1 cellular context compared by ENCODE assay signal in the genomic region with DNA sequence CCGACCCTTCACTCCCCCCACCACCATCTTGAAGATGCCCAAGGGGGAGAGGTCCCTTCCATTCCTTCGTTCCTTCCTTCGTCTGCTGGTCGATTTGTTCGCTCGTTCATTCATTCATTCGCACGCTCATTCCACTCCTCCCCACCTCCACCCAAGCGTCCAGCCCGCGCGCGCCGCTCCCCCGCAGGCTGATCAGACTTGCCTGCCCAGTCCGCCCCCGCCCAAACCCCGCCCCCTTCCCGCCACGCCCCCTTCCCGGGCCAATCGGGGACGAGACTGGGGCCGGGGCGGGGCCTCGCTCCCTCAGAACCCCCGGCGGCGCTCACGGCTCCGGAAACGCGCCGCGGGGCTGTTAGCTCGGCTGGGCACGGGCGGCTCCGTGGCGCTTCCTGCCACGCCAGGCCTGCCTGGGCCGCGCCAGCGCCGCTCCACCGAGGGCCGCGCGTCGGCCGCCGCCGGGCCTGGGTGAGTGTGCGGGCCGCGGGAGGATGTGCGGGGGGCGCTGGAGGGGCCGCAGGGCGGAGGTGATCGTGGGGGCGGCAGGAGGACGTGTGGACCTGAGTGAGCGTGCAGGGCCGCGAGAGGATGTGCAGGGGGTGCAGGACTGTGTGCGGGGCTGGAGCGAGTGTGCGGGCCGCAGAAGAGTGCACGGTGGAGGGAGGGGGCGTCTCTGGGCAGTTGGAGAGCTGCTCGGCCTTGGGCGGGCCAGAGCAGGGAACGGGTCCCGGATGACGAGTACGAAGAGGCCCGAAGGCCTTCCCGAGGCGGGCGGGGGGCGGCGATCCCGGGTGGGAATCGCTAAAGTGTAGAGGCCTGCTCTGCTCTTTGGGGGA.
TF ChIP-seq lines count a peak whose summit lies in the region.

A gene with protein sequence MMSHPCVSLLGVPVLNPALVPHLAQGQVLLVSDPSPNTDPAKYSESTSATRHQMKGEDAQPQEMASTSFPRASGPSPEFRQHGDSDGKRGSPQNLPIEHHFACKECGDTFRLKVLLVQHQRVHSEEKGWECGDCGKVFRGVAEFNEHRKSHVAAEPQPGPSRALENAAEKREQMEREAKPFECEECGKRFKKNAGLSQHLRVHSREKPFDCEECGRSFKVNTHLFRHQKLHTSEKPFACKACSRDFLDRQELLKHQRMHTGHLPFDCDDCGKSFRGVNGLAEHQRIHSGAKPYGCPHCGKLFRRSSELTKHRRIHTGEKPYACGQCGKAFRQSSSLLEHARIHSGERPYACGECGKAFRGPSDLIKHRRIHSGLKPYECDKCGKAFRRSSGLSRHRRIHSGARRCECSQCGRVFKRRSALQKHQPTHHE (plus strand): TSS at position 333 of the 833 bp plus-strand sequence. CDS start 2,527 bp downstream, outside the sequence.

TF ChIP-seq in K562, 482 proteins besides CTCF, POLR2A, EP300 and RAD21 (continued from another document and continues in another):
- TF ChIP-seq, protein P1, sequence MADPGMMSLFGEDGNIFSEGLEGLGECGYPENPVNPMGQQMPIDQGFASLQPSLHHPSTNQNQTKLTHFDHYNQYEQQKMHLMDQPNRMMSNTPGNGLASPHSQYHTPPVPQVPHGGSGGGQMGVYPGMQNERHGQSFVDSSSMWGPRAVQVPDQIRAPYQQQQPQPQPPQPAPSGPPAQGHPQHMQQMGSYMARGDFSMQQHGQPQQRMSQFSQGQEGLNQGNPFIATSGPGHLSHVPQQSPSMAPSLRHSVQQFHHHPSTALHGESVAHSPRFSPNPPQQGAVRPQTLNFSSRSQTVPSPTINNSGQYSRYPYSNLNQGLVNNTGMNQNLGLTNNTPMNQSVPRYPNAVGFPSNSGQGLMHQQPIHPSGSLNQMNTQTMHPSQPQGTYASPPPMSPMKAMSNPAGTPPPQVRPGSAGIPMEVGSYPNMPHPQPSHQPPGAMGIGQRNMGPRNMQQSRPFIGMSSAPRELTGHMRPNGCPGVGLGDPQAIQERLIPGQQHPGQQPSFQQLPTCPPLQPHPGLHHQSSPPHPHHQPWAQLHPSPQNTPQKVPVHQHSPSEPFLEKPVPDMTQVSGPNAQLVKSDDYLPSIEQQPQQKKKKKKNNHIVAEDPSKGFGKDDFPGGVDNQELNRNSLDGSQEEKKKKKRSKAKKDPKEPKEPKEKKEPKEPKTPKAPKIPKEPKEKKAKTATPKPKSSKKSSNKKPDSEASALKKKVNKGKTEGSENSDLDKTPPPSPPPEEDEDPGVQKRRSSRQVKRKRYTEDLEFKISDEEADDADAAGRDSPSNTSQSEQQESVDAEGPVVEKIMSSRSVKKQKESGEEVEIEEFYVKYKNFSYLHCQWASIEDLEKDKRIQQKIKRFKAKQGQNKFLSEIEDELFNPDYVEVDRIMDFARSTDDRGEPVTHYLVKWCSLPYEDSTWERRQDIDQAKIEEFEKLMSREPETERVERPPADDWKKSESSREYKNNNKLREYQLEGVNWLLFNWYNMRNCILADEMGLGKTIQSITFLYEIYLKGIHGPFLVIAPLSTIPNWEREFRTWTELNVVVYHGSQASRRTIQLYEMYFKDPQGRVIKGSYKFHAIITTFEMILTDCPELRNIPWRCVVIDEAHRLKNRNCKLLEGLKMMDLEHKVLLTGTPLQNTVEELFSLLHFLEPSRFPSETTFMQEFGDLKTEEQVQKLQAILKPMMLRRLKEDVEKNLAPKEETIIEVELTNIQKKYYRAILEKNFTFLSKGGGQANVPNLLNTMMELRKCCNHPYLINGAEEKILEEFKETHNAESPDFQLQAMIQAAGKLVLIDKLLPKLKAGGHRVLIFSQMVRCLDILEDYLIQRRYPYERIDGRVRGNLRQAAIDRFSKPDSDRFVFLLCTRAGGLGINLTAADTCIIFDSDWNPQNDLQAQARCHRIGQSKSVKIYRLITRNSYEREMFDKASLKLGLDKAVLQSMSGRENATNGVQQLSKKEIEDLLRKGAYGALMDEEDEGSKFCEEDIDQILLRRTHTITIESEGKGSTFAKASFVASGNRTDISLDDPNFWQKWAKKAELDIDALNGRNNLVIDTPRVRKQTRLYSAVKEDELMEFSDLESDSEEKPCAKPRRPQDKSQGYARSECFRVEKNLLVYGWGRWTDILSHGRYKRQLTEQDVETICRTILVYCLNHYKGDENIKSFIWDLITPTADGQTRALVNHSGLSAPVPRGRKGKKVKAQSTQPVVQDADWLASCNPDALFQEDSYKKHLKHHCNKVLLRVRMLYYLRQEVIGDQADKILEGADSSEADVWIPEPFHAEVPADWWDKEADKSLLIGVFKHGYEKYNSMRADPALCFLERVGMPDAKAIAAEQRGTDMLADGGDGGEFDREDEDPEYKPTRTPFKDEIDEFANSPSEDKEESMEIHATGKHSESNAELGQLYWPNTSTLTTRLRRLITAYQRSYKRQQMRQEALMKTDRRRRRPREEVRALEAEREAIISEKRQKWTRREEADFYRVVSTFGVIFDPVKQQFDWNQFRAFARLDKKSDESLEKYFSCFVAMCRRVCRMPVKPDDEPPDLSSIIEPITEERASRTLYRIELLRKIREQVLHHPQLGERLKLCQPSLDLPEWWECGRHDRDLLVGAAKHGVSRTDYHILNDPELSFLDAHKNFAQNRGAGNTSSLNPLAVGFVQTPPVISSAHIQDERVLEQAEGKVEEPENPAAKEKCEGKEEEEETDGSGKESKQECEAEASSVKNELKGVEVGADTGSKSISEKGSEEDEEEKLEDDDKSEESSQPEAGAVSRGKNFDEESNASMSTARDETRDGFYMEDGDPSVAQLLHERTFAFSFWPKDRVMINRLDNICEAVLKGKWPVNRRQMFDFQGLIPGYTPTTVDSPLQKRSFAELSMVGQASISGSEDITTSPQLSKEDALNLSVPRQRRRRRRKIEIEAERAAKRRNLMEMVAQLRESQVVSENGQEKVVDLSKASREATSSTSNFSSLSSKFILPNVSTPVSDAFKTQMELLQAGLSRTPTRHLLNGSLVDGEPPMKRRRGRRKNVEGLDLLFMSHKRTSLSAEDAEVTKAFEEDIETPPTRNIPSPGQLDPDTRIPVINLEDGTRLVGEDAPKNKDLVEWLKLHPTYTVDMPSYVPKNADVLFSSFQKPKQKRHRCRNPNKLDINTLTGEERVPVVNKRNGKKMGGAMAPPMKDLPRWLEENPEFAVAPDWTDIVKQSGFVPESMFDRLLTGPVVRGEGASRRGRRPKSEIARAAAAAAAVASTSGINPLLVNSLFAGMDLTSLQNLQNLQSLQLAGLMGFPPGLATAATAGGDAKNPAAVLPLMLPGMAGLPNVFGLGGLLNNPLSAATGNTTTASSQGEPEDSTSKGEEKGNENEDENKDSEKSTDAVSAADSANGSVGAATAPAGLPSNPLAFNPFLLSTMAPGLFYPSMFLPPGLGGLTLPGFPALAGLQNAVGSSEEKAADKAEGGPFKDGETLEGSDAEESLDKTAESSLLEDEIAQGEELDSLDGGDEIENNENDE (IDR thresholded peaks at IDR 0.05; ENCODE audit: low read depth, low read length): no peak
- TF ChIP-seq SAFB (IDR thresholded peaks at IDR 0.05; ENCODE audit: borderline replicate concordance, low read depth, low read length): no peak
- no peak for TF ChIP-seq FOXJ2 (tag; IDR thresholded peaks at IDR 0.05)
- TF ChIP-seq EHMT2 (IDR thresholded peaks at IDR 0.05): no peak
- TF ChIP-seq MAFK (IDR thresholded peaks at IDR 0.05; ENCODE audit: low read length): no peak
- no peak for TF ChIP-seq SP2 (IDR thresholded peaks at IDR 0.05; ENCODE audit: extremely low read depth, low read depth, low read length, poor library complexity, severe bottlenecking)
- TF ChIP-seq, protein P2, sequence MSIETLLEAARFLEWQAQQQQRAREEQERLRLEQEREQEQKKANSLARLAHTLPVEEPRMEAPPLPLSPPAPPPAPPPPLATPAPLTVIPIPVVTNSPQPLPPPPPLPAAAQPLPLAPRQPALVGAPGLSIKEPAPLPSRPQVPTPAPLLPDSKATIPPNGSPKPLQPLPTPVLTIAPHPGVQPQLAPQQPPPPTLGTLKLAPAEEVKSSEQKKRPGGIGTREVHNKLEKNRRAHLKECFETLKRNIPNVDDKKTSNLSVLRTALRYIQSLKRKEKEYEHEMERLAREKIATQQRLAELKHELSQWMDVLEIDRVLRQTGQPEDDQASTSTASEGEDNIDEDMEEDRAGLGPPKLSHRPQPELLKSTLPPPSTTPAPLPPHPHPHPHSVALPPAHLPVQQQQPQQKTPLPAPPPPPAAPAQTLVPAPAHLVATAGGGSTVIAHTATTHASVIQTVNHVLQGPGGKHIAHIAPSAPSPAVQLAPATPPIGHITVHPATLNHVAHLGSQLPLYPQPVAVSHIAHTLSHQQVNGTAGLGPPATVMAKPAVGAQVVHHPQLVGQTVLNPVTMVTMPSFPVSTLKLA (conservative IDR thresholded peaks at IDR 0.05): 0 out of 4 replicates have a peak, but pooled peaks have one; percentile 35 to 47
- TF ChIP-seq TEAD1 (CRISPR knock-in tag; IDR thresholded peaks at IDR 0.05): no peak
- TF ChIP-seq GATA2 (CRISPR knock-in tag; IDR thresholded peaks at IDR 0.05): no peak
- TF ChIP-seq, protein P3, sequence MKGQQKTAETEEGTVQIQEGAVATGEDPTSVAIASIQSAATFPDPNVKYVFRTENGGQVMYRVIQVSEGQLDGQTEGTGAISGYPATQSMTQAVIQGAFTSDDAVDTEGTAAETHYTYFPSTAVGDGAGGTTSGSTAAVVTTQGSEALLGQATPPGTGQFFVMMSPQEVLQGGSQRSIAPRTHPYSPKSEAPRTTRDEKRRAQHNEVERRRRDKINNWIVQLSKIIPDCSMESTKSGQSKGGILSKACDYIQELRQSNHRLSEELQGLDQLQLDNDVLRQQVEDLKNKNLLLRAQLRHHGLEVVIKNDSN (CRISPR knock-in tag; IDR thresholded peaks at IDR 0.05): no peak
- TF ChIP-seq TAF15 (IDR thresholded peaks at IDR 0.05; ENCODE audit: low read depth, low read length): no peak
- TF ChIP-seq NCOR1 (IDR thresholded peaks at IDR 0.05): no peak
- TF ChIP-seq, protein P4, sequence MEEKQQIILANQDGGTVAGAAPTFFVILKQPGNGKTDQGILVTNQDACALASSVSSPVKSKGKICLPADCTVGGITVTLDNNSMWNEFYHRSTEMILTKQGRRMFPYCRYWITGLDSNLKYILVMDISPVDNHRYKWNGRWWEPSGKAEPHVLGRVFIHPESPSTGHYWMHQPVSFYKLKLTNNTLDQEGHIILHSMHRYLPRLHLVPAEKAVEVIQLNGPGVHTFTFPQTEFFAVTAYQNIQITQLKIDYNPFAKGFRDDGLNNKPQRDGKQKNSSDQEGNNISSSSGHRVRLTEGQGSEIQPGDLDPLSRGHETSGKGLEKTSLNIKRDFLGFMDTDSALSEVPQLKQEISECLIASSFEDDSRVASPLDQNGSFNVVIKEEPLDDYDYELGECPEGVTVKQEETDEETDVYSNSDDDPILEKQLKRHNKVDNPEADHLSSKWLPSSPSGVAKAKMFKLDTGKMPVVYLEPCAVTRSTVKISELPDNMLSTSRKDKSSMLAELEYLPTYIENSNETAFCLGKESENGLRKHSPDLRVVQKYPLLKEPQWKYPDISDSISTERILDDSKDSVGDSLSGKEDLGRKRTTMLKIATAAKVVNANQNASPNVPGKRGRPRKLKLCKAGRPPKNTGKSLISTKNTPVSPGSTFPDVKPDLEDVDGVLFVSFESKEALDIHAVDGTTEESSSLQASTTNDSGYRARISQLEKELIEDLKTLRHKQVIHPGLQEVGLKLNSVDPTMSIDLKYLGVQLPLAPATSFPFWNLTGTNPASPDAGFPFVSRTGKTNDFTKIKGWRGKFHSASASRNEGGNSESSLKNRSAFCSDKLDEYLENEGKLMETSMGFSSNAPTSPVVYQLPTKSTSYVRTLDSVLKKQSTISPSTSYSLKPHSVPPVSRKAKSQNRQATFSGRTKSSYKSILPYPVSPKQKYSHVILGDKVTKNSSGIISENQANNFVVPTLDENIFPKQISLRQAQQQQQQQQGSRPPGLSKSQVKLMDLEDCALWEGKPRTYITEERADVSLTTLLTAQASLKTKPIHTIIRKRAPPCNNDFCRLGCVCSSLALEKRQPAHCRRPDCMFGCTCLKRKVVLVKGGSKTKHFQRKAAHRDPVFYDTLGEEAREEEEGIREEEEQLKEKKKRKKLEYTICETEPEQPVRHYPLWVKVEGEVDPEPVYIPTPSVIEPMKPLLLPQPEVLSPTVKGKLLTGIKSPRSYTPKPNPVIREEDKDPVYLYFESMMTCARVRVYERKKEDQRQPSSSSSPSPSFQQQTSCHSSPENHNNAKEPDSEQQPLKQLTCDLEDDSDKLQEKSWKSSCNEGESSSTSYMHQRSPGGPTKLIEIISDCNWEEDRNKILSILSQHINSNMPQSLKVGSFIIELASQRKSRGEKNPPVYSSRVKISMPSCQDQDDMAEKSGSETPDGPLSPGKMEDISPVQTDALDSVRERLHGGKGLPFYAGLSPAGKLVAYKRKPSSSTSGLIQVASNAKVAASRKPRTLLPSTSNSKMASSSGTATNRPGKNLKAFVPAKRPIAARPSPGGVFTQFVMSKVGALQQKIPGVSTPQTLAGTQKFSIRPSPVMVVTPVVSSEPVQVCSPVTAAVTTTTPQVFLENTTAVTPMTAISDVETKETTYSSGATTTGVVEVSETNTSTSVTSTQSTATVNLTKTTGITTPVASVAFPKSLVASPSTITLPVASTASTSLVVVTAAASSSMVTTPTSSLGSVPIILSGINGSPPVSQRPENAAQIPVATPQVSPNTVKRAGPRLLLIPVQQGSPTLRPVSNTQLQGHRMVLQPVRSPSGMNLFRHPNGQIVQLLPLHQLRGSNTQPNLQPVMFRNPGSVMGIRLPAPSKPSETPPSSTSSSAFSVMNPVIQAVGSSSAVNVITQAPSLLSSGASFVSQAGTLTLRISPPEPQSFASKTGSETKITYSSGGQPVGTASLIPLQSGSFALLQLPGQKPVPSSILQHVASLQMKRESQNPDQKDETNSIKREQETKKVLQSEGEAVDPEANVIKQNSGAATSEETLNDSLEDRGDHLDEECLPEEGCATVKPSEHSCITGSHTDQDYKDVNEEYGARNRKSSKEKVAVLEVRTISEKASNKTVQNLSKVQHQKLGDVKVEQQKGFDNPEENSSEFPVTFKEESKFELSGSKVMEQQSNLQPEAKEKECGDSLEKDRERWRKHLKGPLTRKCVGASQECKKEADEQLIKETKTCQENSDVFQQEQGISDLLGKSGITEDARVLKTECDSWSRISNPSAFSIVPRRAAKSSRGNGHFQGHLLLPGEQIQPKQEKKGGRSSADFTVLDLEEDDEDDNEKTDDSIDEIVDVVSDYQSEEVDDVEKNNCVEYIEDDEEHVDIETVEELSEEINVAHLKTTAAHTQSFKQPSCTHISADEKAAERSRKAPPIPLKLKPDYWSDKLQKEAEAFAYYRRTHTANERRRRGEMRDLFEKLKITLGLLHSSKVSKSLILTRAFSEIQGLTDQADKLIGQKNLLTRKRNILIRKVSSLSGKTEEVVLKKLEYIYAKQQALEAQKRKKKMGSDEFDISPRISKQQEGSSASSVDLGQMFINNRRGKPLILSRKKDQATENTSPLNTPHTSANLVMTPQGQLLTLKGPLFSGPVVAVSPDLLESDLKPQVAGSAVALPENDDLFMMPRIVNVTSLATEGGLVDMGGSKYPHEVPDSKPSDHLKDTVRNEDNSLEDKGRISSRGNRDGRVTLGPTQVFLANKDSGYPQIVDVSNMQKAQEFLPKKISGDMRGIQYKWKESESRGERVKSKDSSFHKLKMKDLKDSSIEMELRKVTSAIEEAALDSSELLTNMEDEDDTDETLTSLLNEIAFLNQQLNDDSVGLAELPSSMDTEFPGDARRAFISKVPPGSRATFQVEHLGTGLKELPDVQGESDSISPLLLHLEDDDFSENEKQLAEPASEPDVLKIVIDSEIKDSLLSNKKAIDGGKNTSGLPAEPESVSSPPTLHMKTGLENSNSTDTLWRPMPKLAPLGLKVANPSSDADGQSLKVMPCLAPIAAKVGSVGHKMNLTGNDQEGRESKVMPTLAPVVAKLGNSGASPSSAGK (IDR thresholded peaks at IDR 0.05): peak; percentile 51; the same call in 1 of the 2 replicates
- no peak for TF ChIP-seq PRMT5 (CRISPR knock-in tag; IDR thresholded peaks at IDR 0.05)
- peak; percentile 36; the same call in 1 of the 2 replicates for TF ChIP-seq BHLHE40 (IDR thresholded peaks at IDR 0.05; ENCODE audit: low read length)
- TF ChIP-seq TCF7 (IDR thresholded peaks at IDR 0.05; ENCODE audit: borderline replicate concordance): no peak
- no peak for TF ChIP-seq RBM15 (IDR thresholded peaks at IDR 0.05; ENCODE audit: insufficient read depth, low read length)
